In the genomic region with DNA sequence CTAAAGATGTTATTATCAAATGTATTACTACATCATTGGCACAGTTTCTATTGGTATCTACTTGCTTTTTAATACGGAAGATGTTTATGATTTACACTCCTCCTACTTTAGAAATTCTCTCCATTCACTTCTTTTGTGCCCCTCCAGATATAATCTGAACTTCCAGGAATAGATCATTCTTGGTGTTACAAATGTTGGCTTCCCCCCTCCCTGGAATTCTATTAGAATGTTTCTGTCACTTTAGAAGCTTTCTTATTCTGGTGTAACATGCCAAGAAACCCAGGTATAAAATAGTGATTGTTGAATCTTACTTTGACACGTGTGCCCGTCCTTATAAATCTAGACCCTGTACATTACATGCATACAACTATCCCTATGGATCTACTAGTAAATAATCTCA, we compare ENCODE assay signal across 8 cellular contexts. TPM values are rescaled to one million over a fixed set of nuclear protein-coding genes. Genes with fewer than 3 reads are reported as not detected.
DNase-seq lines count a peak whose midpoint lies in the region; ATAC-seq and TF ChIP-seq lines count a peak whose summit lies in the region.

No MANE protein-coding gene starts in this region.

- H3K4me1 ChIP-seq in foreskin keratinocyte = peaks cover 14% of the 10 kb centered on the region

- H3K27me3 ChIP-seq in foreskin keratinocyte = no peaks in the 10 kb centered on the region

- peaks cover 16% of the 10 kb centered on the region for H3K4me1 Mint-ChIP-seq in T-helper 17 cell
- H3K4me1 Mint-ChIP-seq in stimulated activated effector memory CD8-positive, alpha-beta T cell treated with anti-CD3 and anti-CD28 coated beads, Interleukin-12 subunit alpha, Interleukin-12 subunit beta, amount 100 ng/mL, for 72 hours = peaks cover 17% of the 10 kb centered on the region

- TF ChIP-seq CTCF in foreskin keratinocyte (conservative IDR thresholded peaks at IDR 0.05) = no peak

- H3K4me3 Mint-ChIP-seq in T-helper 17 cell = peak overlapping the region; percentile 96
- peak overlapping the region; percentile 97 for H3K4me3 Mint-ChIP-seq in stimulated activated effector memory CD8-positive, alpha-beta T cell treated with anti-CD3 and anti-CD28 coated beads, Interleukin-12 subunit alpha, Interleukin-12 subunit beta, amount 100 ng/mL, for 72 hours

- no peaks in the 10 kb centered on the region for H3K9me3 Mint-ChIP-seq in stimulated activated effector memory CD8-positive, alpha-beta T cell treated with anti-CD3 and anti-CD28 coated beads, Interleukin-12 subunit alpha, Interleukin-12 subunit beta, amount 100 ng/mL, for 72 hours

- no peaks in the 10 kb centered on the region for H3K36me3 Mint-ChIP-seq in T-helper 17 cell (ENCODE audit: low read depth)
- H3K36me3 Mint-ChIP-seq in stimulated activated effector memory CD8-positive, alpha-beta T cell treated with anti-CD3 and anti-CD28 coated beads, Interleukin-12 subunit alpha, Interleukin-12 subunit beta, amount 100 ng/mL, for 72 hours = peaks cover 37% of the 10 kb centered on the region

- ATAC-seq in T-helper 17 cell (no peak), foreskin keratinocyte (no peak), GM18867 (IDR thresholded peaks at IDR 0.05; ENCODE audit: unreplicated experiment) (no peak)
- no peak for ATAC-seq in stimulated activated effector memory CD8-positive, alpha-beta T cell treated with anti-CD3 and anti-CD28 coated beads, Interleukin-12 subunit alpha, Interleukin-12 subunit beta, amount 100 ng/mL, for 72 hours

- H3K27ac Mint-ChIP-seq in T-helper 17 cell = peak overlapping the region; percentile 94
- H3K27ac Mint-ChIP-seq in stimulated activated effector memory CD8-positive, alpha-beta T cell treated with anti-CD3 and anti-CD28 coated beads, Interleukin-12 subunit alpha, Interleukin-12 subunit beta, amount 100 ng/mL, for 72 hours = peak overlapping the region; percentile 98

- peak overlapping the region; percentile 52 for H3K27ac ChIP-seq in foreskin keratinocyte

- H3K9me3 ChIP-seq in T-helper 17 cell (ENCODE audit: control insufficient read depth, low read length, poor library complexity, severe bottlenecking) = no peaks in the 10 kb centered on the region

- H3K27me3 Mint-ChIP-seq in T-helper 17 cell = no peaks in the 10 kb centered on the region

- DNase-seq in DMS 273 (lab: John Stamatoyannopoulos, UW; ENCODE audit: unreplicated experiment) = peak; percentile 52
- DNase-seq in DMS 273 treated with DMSO at 0.1 percent for 48 hours (lab: John Stamatoyannopoulos, UW) = no peak
- DNase-seq in T-helper 17 cell = no peak
- DNase-seq in foreskin keratinocyte = no peak
- no peak for DNase-seq in stimulated activated effector memory CD8-positive, alpha-beta T cell treated with anti-CD3 and anti-CD28 coated beads, Interleukin-12 subunit alpha, Interleukin-12 subunit beta, amount 100 ng/mL, for 72 hours (ENCODE audit: low spot score in 2 of 2)
- DNase-seq in activated effector memory CD4-positive, alpha-beta T cell treated with Interleukin-2 at 50 U/mL for 16 hours = no peak
- DNase-seq in NCI-H2196 (lab: John Stamatoyannopoulos, UW; ENCODE audit: unreplicated experiment) = no peak

RNA-seq across cellular contexts. Expression of gene WDR20, which starts 1.2 kb away (rescaled TPM):
- total RNA-seq in T-helper 17 cell (10 to 100 TPM; 45.1 to 50.7 TPM), foreskin keratinocyte (16.7 and 18.1 TPM in 2 replicates)
- polyA plus RNA-seq in foreskin keratinocyte = 9.3 and 11.0 TPM in 2 replicates

RNA-seq across cellular contexts. Expression of gene HSP90AA1, which starts 51.7 kb away (rescaled TPM):
- total RNA-seq in T-helper 17 cell (100 to 1,000 TPM; 514 to 570 TPM), foreskin keratinocyte (675 and 933 TPM in 2 replicates)
- 477 and 673 TPM in 2 replicates for polyA plus RNA-seq in foreskin keratinocyte
